ENCODE assay signal across 8 cellular contexts in genomic region chr4:40909363-40909876, GRCh38.
DNase-seq lines count a peak whose midpoint lies in the region; ATAC-seq and TF ChIP-seq lines count a peak whose summit lies in the region.

No MANE protein-coding gene starts in this region.

- H3K27me3 ChIP-seq in brain microvascular endothelial cell (replicated peaks) = no peaks in the 10 kb centered on the region

- H3K36me3 Mint-ChIP-seq in immature natural killer cell = no peaks in the 10 kb centered on the region

- no peaks in the 10 kb centered on the region for H3K9me3 Mint-ChIP-seq in immature natural killer cell

- H3K4me3 ChIP-seq in brain microvascular endothelial cell (ENCODE audit: low read depth, low read length) = no peak overlapping the region

- H3K36me3 ChIP-seq in brain microvascular endothelial cell (replicated peaks) = peaks cover 2% of the 10 kb centered on the region

- H3K27ac Mint-ChIP-seq in immature natural killer cell = no peak overlapping the region

- TF ChIP-seq CTCF in brain microvascular endothelial cell (IDR thresholded peaks at IDR 0.05; ENCODE audit: low read depth, low read length, missing control alignments) = no peak

- ATAC-seq in GM21529 (IDR thresholded peaks at IDR 0.05; ENCODE audit: unreplicated experiment) (no peak), GM19463 (IDR thresholded peaks at IDR 0.05; ENCODE audit: unreplicated experiment) (no peak)

- H3K4me1 Mint-ChIP-seq in immature natural killer cell = no peaks in the 10 kb centered on the region

- no peak overlapping the region for H3K4me3 Mint-ChIP-seq in immature natural killer cell

- peaks cover 2 to 6% (median 2%) of the 10 kb centered on the region in 3 donors for H3K27me3 Mint-ChIP-seq in immature natural killer cell (ENCODE audit: low read depth in 3 of 3)

- DNase-seq in HCEC 1CT (peak; percentile 76), NCI-H82 treated with DMSO at 0.1 percent for 48 hours (lab: John Stamatoyannopoulos, UW; ENCODE audit: unreplicated experiment) (peak; percentile 4), brain microvascular endothelial cell (peak; percentile 72), immature natural killer cell (no peak), KG1 (lab: John Stamatoyannopoulos, UW) (no peak)
- peak; percentile 43 to 47 for DNase-seq in stimulated activated CD4-positive, alpha-beta T cell treated with anti-CD3 and anti-CD28 coated beads, Interleukin-12 subunit alpha, Interleukin-12 subunit beta, amount 100 ng/mL, for 24 hours (ENCODE audit: low read depth in 2 of 2)

- H3K27ac ChIP-seq in brain microvascular endothelial cell = peak overlapping the region; percentile 8

- in situ Hi-C loops in brain microvascular endothelial cell (cut with HindIII; ENCODE audit: low pct_ligation_motif_present, low sequenced_read_pairs) = no loop called here

Comparison
In these comparisons a context has a peak if more than half of its experiments do, and no peak if none do; other contexts are left out.
1. DNase-seq: peak in HCEC 1CT (single experiment), NCI-H82 treated with DMSO at 0.1 percent for 48 hours (single experiment), brain microvascular endothelial cell (single experiment) and stimulated activated CD4-positive, alpha-beta T cell treated with anti-CD3 and anti-CD28 coated beads, Interleukin-12 subunit alpha, Interleukin-12 subunit beta, amount 100 ng/mL, for 24 hours (2 of 2); none in immature natural killer cell (0 of 3) and KG1 (single experiment).